In the genomic region with DNA sequence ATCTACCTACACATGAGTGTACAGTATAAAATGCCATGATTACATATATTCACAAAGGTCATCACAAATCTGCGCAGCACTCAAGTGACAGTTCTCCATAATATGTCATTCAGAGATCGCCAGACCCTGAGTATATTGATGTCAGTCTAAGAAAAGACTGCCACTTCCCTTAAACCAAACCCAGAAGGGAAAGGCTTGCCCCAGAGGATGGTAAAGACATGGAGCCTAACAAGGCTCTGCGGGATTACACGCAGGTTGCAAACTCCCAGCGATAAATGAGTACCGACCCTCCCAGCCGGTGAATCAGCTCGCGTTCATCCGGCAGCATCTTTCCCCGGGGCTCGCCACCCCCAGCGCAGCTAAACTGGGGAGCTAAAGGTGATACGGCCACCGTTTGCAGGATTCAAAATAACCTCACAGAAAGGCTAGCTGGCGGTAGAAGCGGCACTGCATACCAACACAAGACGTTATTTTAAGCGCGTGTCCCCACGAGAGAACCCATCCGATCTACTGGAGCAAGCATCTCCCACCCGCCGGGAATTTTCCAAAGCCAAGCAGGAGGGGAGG, we compare ENCODE assay signal across 8 cellular contexts. TPM values are rescaled to one million over a fixed set of nuclear protein-coding genes. Genes with fewer than 3 reads are reported as not detected.
A peak's percentile ranks its signal among the peaks of the same experiment; 100 is the strongest.
DNase-seq lines count a peak whose midpoint lies in the region; ATAC-seq lines count a peak whose summit lies in the region.

No MANE protein-coding gene starts in this region.

- H3K9me3 ChIP-seq in Karpas-422 (ENCODE audit: low read length) (no peaks in the 10 kb centered on the region), mesodermal cell (ENCODE audit: control insufficient read depth, low read length) (no peaks in the 10 kb centered on the region)

- H3K9ac ChIP-seq in Karpas-422 (ENCODE audit: low read length): peak overlapping the region; percentile 87

- ATAC-seq in GM18867 (IDR thresholded peaks at IDR 0.05; ENCODE audit: unreplicated experiment): peak; percentile 6

- H3K36me3 ChIP-seq in Karpas-422 (ENCODE audit: insufficient read depth, low read length) (no peaks in the 10 kb centered on the region), mesodermal cell (ENCODE audit: control insufficient read depth, insufficient read depth, low read length) (no peaks in the 10 kb centered on the region)

- POLR2A ChIA-PET in activated CD4-positive, alpha-beta memory T cell treated with anti-CD3 and anti-CD28 coated beads for 36 hours (lab: Charles Lee): interaction anchor here (1.0 to 1.6 kb wide), 7 partner anchors 31 to 160 kb away, joined by 3 to 11 read pairs (median 4); no protein-coding TSS in a partner anchor

- no peaks in the 10 kb centered on the region for H3K36me3 Mint-ChIP-seq in activated CD4-positive, alpha-beta memory T cell treated with anti-CD3 and anti-CD28 coated beads for 36 hours

- WGBS in mesodermal cell (ENCODE audit: insufficient coverage in 2 of 2), 2 experiments: 1 to 2% methylated on average over 21 to 22 of the region's 24 CpGs

- H3K9me3 Mint-ChIP-seq in activated CD4-positive, alpha-beta memory T cell treated with anti-CD3 and anti-CD28 coated beads for 36 hours: no peaks in the 10 kb centered on the region

- peaks cover 38% of the 10 kb centered on the region for H3K4me1 Mint-ChIP-seq in activated CD4-positive, alpha-beta memory T cell treated with anti-CD3 and anti-CD28 coated beads for 36 hours (ENCODE audit: low read depth)

- H3K4me2 ChIP-seq in Karpas-422 (ENCODE audit: low read depth, low read length, poor library complexity, severe bottlenecking): peak overlapping the region; percentile 76

- H3K4me3 ChIP-seq in Karpas-422 (ENCODE audit: low read length): peak overlapping the region; percentile 96
- peak overlapping the region; percentile 67 for H3K4me3 ChIP-seq in mesodermal cell (ENCODE audit: extremely low read depth, insufficient read depth, low read length, poor library complexity, severe bottlenecking)

- peak overlapping the region; percentile 97 for H3K4me3 Mint-ChIP-seq in activated CD4-positive, alpha-beta memory T cell treated with anti-CD3 and anti-CD28 coated beads for 36 hours

- H3K9me2 ChIP-seq in Karpas-422 (replicated peaks; ENCODE audit: insufficient read depth, low read length): no peaks in the 10 kb centered on the region

- peaks cover 12% of the 10 kb centered on the region; the same call in 1 of the 2 replicates for H4K20me1 ChIP-seq in Karpas-422 (ENCODE audit: insufficient read depth, low read depth, low read length)

- intact Hi-C loops in activated CD4-positive, alpha-beta memory T cell treated with anti-CD3 and anti-CD28 coated beads for 36 hours (cut with micrococcal nuclease): loop anchor here (1.0 to 2.0 kb wide), 4 partner anchors 40 to 271 kb away; no protein-coding TSS in a partner anchor

- CTCF ChIA-PET in activated CD4-positive, alpha-beta memory T cell treated with anti-CD3 and anti-CD28 coated beads for 36 hours (lab: Charles Lee): interaction anchor here (0.8 to 2.1 kb wide), 11 partner anchors 17 to 197 kb away, joined by 3 to 19 read pairs (median 3); a partner anchor contains a TSS

- peak overlapping the region; percentile 90 for H3K27ac Mint-ChIP-seq in activated CD4-positive, alpha-beta memory T cell treated with anti-CD3 and anti-CD28 coated beads for 36 hours

- H3K4me1 ChIP-seq in Karpas-422 (ENCODE audit: low read length) (peaks cover 36% of the 10 kb centered on the region), mesodermal cell (ENCODE audit: control insufficient read depth, insufficient read depth, low read length, poor library complexity, severe bottlenecking) (no peaks in the 10 kb centered on the region)

- H3K27ac ChIP-seq in Karpas-422 (ENCODE audit: low read length) (peak overlapping the region; percentile 69), mesodermal cell (ENCODE audit: low read depth, low read length, severe bottlenecking) (no peak overlapping the region)

- H3K79me2 ChIP-seq in Karpas-422 (ENCODE audit: low read length): peaks cover 52% of the 10 kb centered on the region

- DNase-seq in A172 (ENCODE audit: low spot score): peak; percentile 24
- DNase-seq in Karpas-422: peak; percentile 73
- DNase-seq in activated CD4-positive, alpha-beta memory T cell treated with anti-CD3 and anti-CD28 coated beads for 36 hours: peak; percentile 72
- DNase-seq in effector CD8-positive, alpha-beta T cell (lab: John Stamatoyannopoulos, UW): peak; percentile 5
- DNase-seq in stimulated activated CD8-positive, alpha-beta memory T cell treated with anti-CD3 and anti-CD28 coated beads, Interleukin-4, amount 100 ng/mL, for 48 hours: peak; percentile 73
- no peak for DNase-seq in dedifferentiated amniotic fluid mesenchymal stem cell (ENCODE audit: extremely low spot score)

- peaks cover 2% of the 10 kb centered on the region for H3K27me3 Mint-ChIP-seq in activated CD4-positive, alpha-beta memory T cell treated with anti-CD3 and anti-CD28 coated beads for 36 hours

- no peaks in the 10 kb centered on the region for H3K27me3 ChIP-seq in Karpas-422 (ENCODE audit: low read length)

- H2AFZ ChIP-seq in Karpas-422 (ENCODE audit: low read length): peak overlapping the region; percentile 42; the same call in 1 of the 2 replicates

RNA-seq across cellular contexts. Expression of a gene that starts 0.7 kb away (rescaled TPM):
- total RNA-seq in A172 (2014; rRNA removed; shearing (Covaris generic)): 23.9 and 33.4 TPM in 2 replicates
- 34.8 and 50.1 TPM in 2 replicates for total RNA-seq in Karpas-422 (2014; rRNA removed; shearing (Covaris generic); ENCODE audit: low replicate concordance)
- 10 to 100 TPM; 32.4 to 37.8 TPM for total RNA-seq in activated CD4-positive, alpha-beta memory T cell treated with anti-CD3 and anti-CD28 coated beads for 36 hours
- 8.3 TPM for polyA plus RNA-seq in mesodermal cell (2013, experiment 1 of 2)
- polyA plus RNA-seq in mesodermal cell (2013, experiment 2 of 2): 9.8 TPM

RNA-seq across cellular contexts. Expression of a gene that starts 40.8 kb away (rescaled TPM):
- 167 and 212 TPM in 2 replicates for total RNA-seq in A172 (2014; rRNA removed; shearing (Covaris generic))
- 56.9 and 118 TPM in 2 replicates for total RNA-seq in Karpas-422 (2014; rRNA removed; shearing (Covaris generic); ENCODE audit: low replicate concordance)
- total RNA-seq in activated CD4-positive, alpha-beta memory T cell treated with anti-CD3 and anti-CD28 coated beads for 36 hours: 100 to 1,000 TPM; 172 to 183 TPM
- polyA plus RNA-seq in mesodermal cell (2013, experiment 1 of 2): 120 TPM
- polyA plus RNA-seq in mesodermal cell (2013, experiment 2 of 2): 107 TPM
